13 cellular contexts compared by ENCODE assay signal in the genomic region with DNA sequence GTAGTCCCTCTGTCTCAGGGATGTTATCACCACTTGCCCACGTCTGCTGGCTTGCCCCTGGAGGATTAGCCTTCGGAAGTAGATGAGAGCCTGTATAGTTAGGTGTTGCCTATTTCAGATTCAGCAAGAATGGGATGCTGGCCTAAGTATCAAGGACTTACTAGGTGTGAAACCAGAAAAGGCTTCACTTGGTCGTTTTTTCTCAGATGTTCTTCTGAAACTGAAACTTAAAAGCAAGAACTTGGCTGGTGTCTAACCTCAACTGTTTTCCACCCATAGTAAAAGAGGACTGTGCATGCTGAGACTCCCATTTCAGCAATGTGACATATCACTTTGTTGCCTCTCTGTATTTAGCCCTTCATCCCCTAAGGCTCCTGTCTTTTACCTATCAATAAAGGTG.
DNase-seq lines count a peak whose midpoint lies in the region; ATAC-seq and TF ChIP-seq lines count a peak whose summit lies in the region.
"Had no signal": no experiment of that assay in that cellular context is flagged by ENCODE, and none has a peak within 500 bp of the region (broad histone marks: within the 10 kb centered on the region; RNA-seq: fewer than 3 reads in every experiment).

No MANE protein-coding gene starts in this region.

- H3K4me2 ChIP-seq in PC-3 (ENCODE audit: low read length), result no peak overlapping the region

- no peak overlapping the region for H3K4me3 Mint-ChIP-seq in stimulated activated effector memory CD8-positive, alpha-beta T cell treated with anti-CD3 and anti-CD28 coated beads, Interleukin-12 subunit alpha, Interleukin-12 subunit beta, amount 100 ng/mL, for 72 hours
- H3K4me3 Mint-ChIP-seq in mesothelial cell of epicardium, result no peak overlapping the region
- H3K4me3 Mint-ChIP-seq: activated naive CD4-positive, alpha-beta T cell treated with anti-CD3 and anti-CD28 coated beads, Interleukin-2, amount 50 U/mL, for 24 hours had no signal

- ATAC-seq in GM19023 (IDR thresholded peaks at IDR 0.05; ENCODE audit: unreplicated experiment) (peak; percentile 99), GM21737 (IDR thresholded peaks at IDR 0.05; ENCODE audit: unreplicated experiment) (peak; percentile 98), HG03280 (IDR thresholded peaks at IDR 0.05; ENCODE audit: unreplicated experiment) (peak; percentile 99), PC-3 (no peak)
- peak; percentile 72 for ATAC-seq in stimulated activated effector memory CD8-positive, alpha-beta T cell treated with anti-CD3 and anti-CD28 coated beads, Interleukin-12 subunit alpha, Interleukin-12 subunit beta, amount 100 ng/mL, for 72 hours

- no peak overlapping the region for H3K4me3 ChIP-seq in PC-3 (ENCODE audit: low read length)

- intact Hi-C loops in PC-3 (cut with micrococcal nuclease), result no loop called here

- H3K79me2 ChIP-seq in PC-3 (ENCODE audit: low read length), result no peaks in the 10 kb centered on the region

- no peaks in the 10 kb centered on the region for H3K4me1 Mint-ChIP-seq in stimulated activated effector memory CD8-positive, alpha-beta T cell treated with anti-CD3 and anti-CD28 coated beads, Interleukin-12 subunit alpha, Interleukin-12 subunit beta, amount 100 ng/mL, for 72 hours
- no peaks in the 10 kb centered on the region for H3K4me1 Mint-ChIP-seq in mesothelial cell of epicardium
- H3K4me1 Mint-ChIP-seq: activated naive CD4-positive, alpha-beta T cell treated with anti-CD3 and anti-CD28 coated beads, Interleukin-2, amount 50 U/mL, for 24 hours had no signal

- H3K27me3 Mint-ChIP-seq in mesothelial cell of epicardium (ENCODE audit: low read depth), result peaks cover 8% of the 10 kb centered on the region

- no peaks in the 10 kb centered on the region for H3K36me3 ChIP-seq in PC-3 (ENCODE audit: low read depth, low read length)

- no peak overlapping the region for H2AFZ ChIP-seq in PC-3 (ENCODE audit: low read length)

- no peak for TF ChIP-seq CTCF in mesothelial cell of epicardium (IDR thresholded peaks at IDR 0.05; ENCODE audit: unreplicated experiment)
- TF ChIP-seq CTCF in PC-3 (conservative IDR thresholded peaks at IDR 0.05; ENCODE audit: low read depth, low read length), result no peak

- BruUV-seq in PC-3 (replicated peaks; lab: Mats Ljungman, UMichigan), result no TSS peak

- no peaks in the 10 kb centered on the region for H4K20me1 ChIP-seq in PC-3 (ENCODE audit: low read length)

- no peak for DNase-seq in stimulated activated effector memory CD8-positive, alpha-beta T cell treated with anti-CD3 and anti-CD28 coated beads, Interleukin-12 subunit alpha, Interleukin-12 subunit beta, amount 100 ng/mL, for 72 hours (ENCODE audit: low spot score in 2 of 2)
- DNase-seq in mesothelial cell of epicardium (ENCODE audit: low spot score in 2 of 2, unreplicated experiment in 2 of 2) (no peak), NCI-H187 (lab: John Stamatoyannopoulos, UW) (no peak), PC-3 (no peak)
- DNase-seq: activated CD4-positive, CD25-positive, alpha-beta regulatory T cell treated with anti-CD3 and anti-CD28 coated beads, Interleukin-2, amount 50 U/mL, for 72 hours; hippocampal formation; NCI-H1694; Right ventricle myocardium superior; stimulated activated CD4-positive, alpha-beta T cell treated with anti-CD3 and anti-CD28 coated beads, Interleukin-12 subunit alpha, Interleukin-12 subunit beta, amount 100 ng/mL, for 4 hours had no signal

- no peaks in the 10 kb centered on the region for H3F3A ChIP-seq in PC-3 (ENCODE audit: low read length, unreplicated experiment)

- H3K27ac ChIP-seq in PC-3 (ENCODE audit: low read length), result no peak overlapping the region

- H3K27me3 ChIP-seq in PC-3 (ENCODE audit: low read length), result peaks cover 78% of the 10 kb centered on the region

- H3K27ac Mint-ChIP-seq in stimulated activated effector memory CD8-positive, alpha-beta T cell treated with anti-CD3 and anti-CD28 coated beads, Interleukin-12 subunit alpha, Interleukin-12 subunit beta, amount 100 ng/mL, for 72 hours, result no peak overlapping the region
- no peak overlapping the region for H3K27ac Mint-ChIP-seq in mesothelial cell of epicardium
- H3K27ac Mint-ChIP-seq: activated naive CD4-positive, alpha-beta T cell treated with anti-CD3 and anti-CD28 coated beads, Interleukin-2, amount 50 U/mL, for 24 hours had no signal

- no peaks in the 10 kb centered on the region for H3K9me2 ChIP-seq in PC-3 (replicated peaks; ENCODE audit: low read length)

- H3K9me3 Mint-ChIP-seq in stimulated activated effector memory CD8-positive, alpha-beta T cell treated with anti-CD3 and anti-CD28 coated beads, Interleukin-12 subunit alpha, Interleukin-12 subunit beta, amount 100 ng/mL, for 72 hours, result no peaks in the 10 kb centered on the region
- no peaks in the 10 kb centered on the region for H3K9me3 Mint-ChIP-seq in mesothelial cell of epicardium
- H3K9me3 Mint-ChIP-seq: activated naive CD4-positive, alpha-beta T cell treated with anti-CD3 and anti-CD28 coated beads, Interleukin-2, amount 50 U/mL, for 24 hours had no signal

- no peaks in the 10 kb centered on the region for H3K4me1 ChIP-seq in PC-3 (ENCODE audit: insufficient read depth, low read length)

- no peak overlapping the region for H3K9ac ChIP-seq in PC-3 (ENCODE audit: low read length)

- CTCF ChIA-PET in PC-3 (lab: Charles Lee), result interaction anchor here (0.6 kb wide), 1 partner anchor 304 kb away, joined by 6 read pairs; no protein-coding TSS in a partner anchor

- no peaks in the 10 kb centered on the region for H3K36me3 Mint-ChIP-seq in stimulated activated effector memory CD8-positive, alpha-beta T cell treated with anti-CD3 and anti-CD28 coated beads, Interleukin-12 subunit alpha, Interleukin-12 subunit beta, amount 100 ng/mL, for 72 hours
- H3K36me3 Mint-ChIP-seq in mesothelial cell of epicardium, result no peaks in the 10 kb centered on the region
- H3K36me3 Mint-ChIP-seq: activated naive CD4-positive, alpha-beta T cell treated with anti-CD3 and anti-CD28 coated beads, Interleukin-2, amount 50 U/mL, for 24 hours had no signal

- POLR2A ChIA-PET in PC-3 (lab: Charles Lee; ENCODE audit: unreplicated experiment), result no interaction called here

- H3K9me3 ChIP-seq in PC-3 (ENCODE audit: low read length), result no peaks in the 10 kb centered on the region
